In the genomic region with DNA sequence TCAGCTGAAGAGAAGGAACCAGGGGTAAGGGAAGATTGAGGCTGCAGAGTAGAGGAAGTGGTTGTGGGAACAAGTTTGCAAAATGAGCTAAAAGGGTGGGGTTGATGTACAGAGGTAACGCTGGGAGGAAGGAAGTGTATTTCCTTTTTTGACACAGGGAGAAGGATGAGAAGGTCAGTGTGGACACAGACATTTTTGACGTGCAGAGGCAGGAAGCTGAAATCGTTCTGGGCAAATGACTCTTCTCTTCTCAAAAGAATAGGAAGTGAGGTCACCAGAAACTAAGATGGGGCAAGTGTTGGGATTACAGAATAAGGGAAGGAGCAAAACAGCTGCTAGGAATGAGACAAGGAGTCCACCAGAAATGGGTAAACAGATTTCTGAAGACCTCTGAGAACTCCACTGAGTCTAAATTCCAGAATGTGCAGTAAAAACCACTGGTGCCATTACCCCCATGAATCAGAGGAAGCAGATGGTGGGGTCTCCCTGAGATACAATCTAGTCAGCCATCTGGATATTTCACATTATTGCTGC, we compare ENCODE assay signal across 9 cellular contexts. TPM values are rescaled to one million over a fixed set of nuclear protein-coding genes. Genes with fewer than 3 reads are reported as not detected.
A peak's percentile ranks its signal among the peaks of the same experiment; 100 is the strongest.
DNase-seq lines count a peak whose midpoint lies in the region; ATAC-seq and TF ChIP-seq lines count a peak whose summit lies in the region.
"Had no signal": no experiment of that assay in that cellular context is flagged by ENCODE, and none has a peak within 500 bp of the region (broad histone marks: within the 10 kb centered on the region; RNA-seq: fewer than 3 reads in every experiment).

No MANE protein-coding gene starts in this region.

- H3K4me1 Mint-ChIP-seq in activated CD4-positive, alpha-beta memory T cell treated with anti-CD3 and anti-CD28 coated beads, Interleukin-2, amount 10 ng/mL, durations not matched to agents 7 days and 5 days, result peaks cover 10% of the 10 kb centered on the region
- H3K4me1 Mint-ChIP-seq in memory B cell, result no peaks in the 10 kb centered on the region

- H3K36me3 ChIP-seq in H7 (replicated peaks; ENCODE audit: control insufficient read depth, insufficient read depth, low read length), result no peaks in the 10 kb centered on the region

- peaks cover 2% of the 10 kb centered on the region for H3K9me3 Mint-ChIP-seq in activated CD4-positive, alpha-beta memory T cell treated with anti-CD3 and anti-CD28 coated beads, Interleukin-2, amount 10 ng/mL, durations not matched to agents 7 days and 5 days
- H3K9me3 Mint-ChIP-seq in memory B cell, result no peaks in the 10 kb centered on the region

- no peaks in the 10 kb centered on the region for H3K36me3 Mint-ChIP-seq in activated CD4-positive, alpha-beta memory T cell treated with anti-CD3 and anti-CD28 coated beads, Interleukin-2, amount 10 ng/mL, durations not matched to agents 7 days and 5 days (ENCODE audit: low read depth)
- H3K36me3 Mint-ChIP-seq in memory B cell, result no peaks in the 10 kb centered on the region

- POLR2A ChIA-PET in activated CD4-positive, alpha-beta memory T cell treated with anti-CD3 and anti-CD28 coated beads, Interleukin-2, amount 10 ng/mL, durations not matched to agents 7 days and 5 days (lab: Charles Lee), result interaction anchor here (0.7 to 6.0 kb wide), 15 partner anchors 12 to 500 kb away, joined by 3 to 122 read pairs (median 4); a partner anchor contains a TSS

- H3K27ac Mint-ChIP-seq in activated CD4-positive, alpha-beta memory T cell treated with anti-CD3 and anti-CD28 coated beads, Interleukin-2, amount 10 ng/mL, durations not matched to agents 7 days and 5 days, result no peak overlapping the region
- H3K27ac Mint-ChIP-seq in memory B cell, result no peak overlapping the region

- TF ChIP-seq CTCF in omental fat pad (IDR thresholded peaks at IDR 0.05), result no peak

- H3K4me3 ChIP-seq in H7 (ENCODE audit: insufficient read depth, low read depth, low read length), result no peak overlapping the region

- H3K27me3 Mint-ChIP-seq in activated CD4-positive, alpha-beta memory T cell treated with anti-CD3 and anti-CD28 coated beads, Interleukin-2, amount 10 ng/mL, durations not matched to agents 7 days and 5 days, result no peaks in the 10 kb centered on the region
- no peaks in the 10 kb centered on the region for H3K27me3 Mint-ChIP-seq in memory B cell

- CTCF ChIA-PET in activated CD4-positive, alpha-beta memory T cell treated with anti-CD3 and anti-CD28 coated beads, Interleukin-2, amount 10 ng/mL, durations not matched to agents 7 days and 5 days (lab: Charles Lee), result interaction anchor here (0.8 to 9.2 kb wide), 10 partner anchors 14 to 372 kb away, joined by 3 to 105 read pairs (median 3); a partner anchor contains a TSS

- ATAC-seq in HG03469 (IDR thresholded peaks at IDR 0.05; ENCODE audit: unreplicated experiment) (peak; percentile 30), memory B cell (ENCODE audit: low read depth) (peak; percentile 54), omental fat pad (ENCODE audit: low FRiP score) (no peak)

- H3K27me3 ChIP-seq in H7 (ENCODE audit: control insufficient read depth, insufficient read depth, low read length), result no peaks in the 10 kb centered on the region

- DNase-seq in Daoy (ENCODE audit: low read depth) (peak; percentile 34), memory B cell (ENCODE audit: low spot score in 2 of 2) (no peak), NCI-H748 (lab: John Stamatoyannopoulos, UW; ENCODE audit: unreplicated experiment) (no peak), DMS153 treated with DMSO at 0.1 percent for 48 hours (lab: John Stamatoyannopoulos, UW; ENCODE audit: unreplicated experiment) (no peak), H7 (no peak), omental fat pad (ENCODE audit: low spot score) (no peak)
- DNase-seq in activated CD4-positive, alpha-beta memory T cell treated with anti-CD3 and anti-CD28 coated beads, Interleukin-2, amount 10 ng/mL, durations not matched to agents 7 days and 5 days, result peak; percentile 69

- no peak overlapping the region for H3K4me3 Mint-ChIP-seq in activated CD4-positive, alpha-beta memory T cell treated with anti-CD3 and anti-CD28 coated beads, Interleukin-2, amount 10 ng/mL, durations not matched to agents 7 days and 5 days
- no peak overlapping the region for H3K4me3 Mint-ChIP-seq in memory B cell

RNA-seq across cellular contexts. Expression of a gene that starts 20.0 kb away (rescaled TPM):
- total RNA-seq in Daoy (2014; rRNA removed; shearing (Covaris generic)), result 15.4 and 17.6 TPM in 2 replicates
- 100 to 1,000 TPM; 115 to 116 TPM for total RNA-seq in activated CD4-positive, alpha-beta memory T cell treated with anti-CD3 and anti-CD28 coated beads, Interleukin-2, amount 10 ng/mL, durations not matched to agents 7 days and 5 days
- 17.9 and 29.9 TPM in 2 replicates for total RNA-seq in H7 (2014; rRNA removed; shearing (Covaris generic))
- total RNA-seq in omental fat pad, result 100 to 1,000 TPM in 3 of 4 donors, 10 to 100 TPM in 1; 96.8 to 191 (median 118) TPM

RNA-seq across cellular contexts. Expression of a gene that starts 58.8 kb away (rescaled TPM):
- 0.74 and 2.0 TPM in 2 replicates for total RNA-seq in Daoy (2014; rRNA removed; shearing (Covaris generic))
- under 1 TPM; 0.65 to 0.98 TPM for total RNA-seq in activated CD4-positive, alpha-beta memory T cell treated with anti-CD3 and anti-CD28 coated beads, Interleukin-2, amount 10 ng/mL, durations not matched to agents 7 days and 5 days
- total RNA-seq in H7 (2014; rRNA removed; shearing (Covaris generic)), result 0.03 and 0.15 TPM in 2 replicates
- under 1 TPM in 1 of 4 donors, not detected in 3; 0.09 TPM for total RNA-seq in omental fat pad
- total RNA-seq: epithelial cell of proximal tubule had no signal

Comparison
In these comparisons a context has a peak if more than half of its experiments do, and no peak if none do; other contexts are left out.
1. DNase-seq: peak in Daoy (single experiment) and activated CD4-positive, alpha-beta memory T cell treated with anti-CD3 and anti-CD28 coated beads, Interleukin-2, amount 10 ng/mL, durations not matched to agents 7 days and 5 days (single experiment); none in memory B cell (0 of 2), NCI-H748 (single experiment), DMS153 treated with DMSO at 0.1 percent for 48 hours (single experiment), H7 (single experiment) and omental fat pad (single experiment).